16 cellular contexts compared by ENCODE assay signal in genomic region chr4:53479731-53480525, GRCh38.
DNase-seq lines count a peak whose midpoint lies in the region; ATAC-seq, FAIRE-seq and TF ChIP-seq lines count a peak whose summit lies in the region.
"Had no signal": no experiment of that assay in that cellular context is flagged by ENCODE, and none has a peak within 500 bp of the region (broad histone marks: within the 10 kb centered on the region; RNA-seq: fewer than 3 reads in every experiment).

No MANE protein-coding gene starts in this region.

- no peaks in the 10 kb centered on the region for H3K9me3 ChIP-seq in esophagus squamous epithelium
- H3K9me3 ChIP-seq: thoracic aorta had no signal

- H3K9me3 Mint-ChIP-seq in stimulated activated memory B cell treated with anti-CD40 and anti-IgM and Interleukin-4, amounts not matched to agents 10 μg/mL and 1 μg/mL and 100 μg/mL, for 72 hours: no peaks in the 10 kb centered on the region
- H3K9me3 Mint-ChIP-seq: activated CD4-positive, alpha-beta memory T cell treated with anti-CD3 and anti-CD28 coated beads, Interleukin-2, amount 10 ng/mL, durations not matched to agents 7 days and 5 days had no signal

- no peaks in the 10 kb centered on the region for H3K36me3 Mint-ChIP-seq in stimulated activated memory B cell treated with anti-CD40 and anti-IgM and Interleukin-4, amounts not matched to agents 10 μg/mL and 1 μg/mL and 100 μg/mL, for 72 hours

- no peak overlapping the region for H3K4me3 Mint-ChIP-seq in stimulated activated memory B cell treated with anti-CD40 and anti-IgM and Interleukin-4, amounts not matched to agents 10 μg/mL and 1 μg/mL and 100 μg/mL, for 72 hours
- H3K4me3 Mint-ChIP-seq: activated CD4-positive, alpha-beta memory T cell treated with anti-CD3 and anti-CD28 coated beads, Interleukin-2, amount 10 ng/mL, durations not matched to agents 7 days and 5 days had no signal

- FAIRE-seq in bronchial epithelial cell (lab: Jason Lieb, UNC): no peak
- FAIRE-seq: HepG2 had no signal

- intact Hi-C loops in esophagus squamous epithelium (cut with DNase I): no loop called here

- TF ChIP-seq POLR2A in esophagus squamous epithelium (IDR thresholded peaks at IDR 0.05): no peak

- H3K27ac ChIP-seq in esophagus squamous epithelium: no peak overlapping the region

- WGBS in esophagus squamous epithelium, 2 donors: 90 to 93% methylated on average over 5 of the region's 5 CpGs

- H3K27ac Mint-ChIP-seq in stimulated activated memory B cell treated with anti-CD40 and anti-IgM and Interleukin-4, amounts not matched to agents 10 μg/mL and 1 μg/mL and 100 μg/mL, for 72 hours: no peak overlapping the region
- H3K27ac Mint-ChIP-seq: activated CD4-positive, alpha-beta memory T cell treated with anti-CD3 and anti-CD28 coated beads, Interleukin-2, amount 10 ng/mL, durations not matched to agents 7 days and 5 days had no signal

- TF ChIP-seq CTCF in bronchial epithelial cell (IDR thresholded peaks at IDR 0.05; ENCODE audit: insufficient read depth, low read length, severe bottlenecking) (no peak), esophagus squamous epithelium (IDR thresholded peaks at IDR 0.05) (no peak)

- ATAC-seq in GM19452 (IDR thresholded peaks at IDR 0.05; ENCODE audit: unreplicated experiment): no peak
- no peak for ATAC-seq in stimulated activated memory B cell treated with anti-CD40 and anti-IgM and Interleukin-4, amounts not matched to agents 10 μg/mL and 1 μg/mL and 100 μg/mL, for 72 hours
- ATAC-seq in HG03565 (IDR thresholded peaks at IDR 0.05; ENCODE audit: unreplicated experiment): no peak
- ATAC-seq: HepG2 had no signal

- H3K4me3 ChIP-seq in bronchial epithelial cell (ENCODE audit: low read depth, low read length) (no peak overlapping the region), esophagus squamous epithelium (no peak overlapping the region)
- H3K4me3 ChIP-seq: thoracic aorta had no signal

- H3K4me1 ChIP-seq in esophagus squamous epithelium: peaks cover 0 to 38% (median 27%) of the 10 kb centered on the region in 3 donors

- H3K27me3 Mint-ChIP-seq in stimulated activated memory B cell treated with anti-CD40 and anti-IgM and Interleukin-4, amounts not matched to agents 10 μg/mL and 1 μg/mL and 100 μg/mL, for 72 hours: peaks cover 11% of the 10 kb centered on the region

- H3K27me3 ChIP-seq in bronchial epithelial cell (ENCODE audit: control insufficient read depth, insufficient read depth, low read length) (no peaks in the 10 kb centered on the region), esophagus squamous epithelium (no peaks in the 10 kb centered on the region)

- no peaks in the 10 kb centered on the region for H3K4me1 Mint-ChIP-seq in stimulated activated memory B cell treated with anti-CD40 and anti-IgM and Interleukin-4, amounts not matched to agents 10 μg/mL and 1 μg/mL and 100 μg/mL, for 72 hours
- H3K4me1 Mint-ChIP-seq: activated CD4-positive, alpha-beta memory T cell treated with anti-CD3 and anti-CD28 coated beads, Interleukin-2, amount 10 ng/mL, durations not matched to agents 7 days and 5 days had no signal

- no peaks in the 10 kb centered on the region for H3K36me3 ChIP-seq in bronchial epithelial cell (ENCODE audit: control insufficient read depth, insufficient read depth, low read length)
- peaks cover 0 to 32% (median 0%) of the 10 kb centered on the region in 3 donors for H3K36me3 ChIP-seq in esophagus squamous epithelium
- H3K36me3 ChIP-seq: thoracic aorta had no signal

- peak; percentile 62 for DNase-seq in AG20443 (ENCODE audit: low spot score)
- peak; percentile 38 for DNase-seq in OCI-M1 (lab: John Stamatoyannopoulos, UW)
- DNase-seq in bronchial epithelial cell (ENCODE audit: low read depth): peak; percentile 69
- DNase-seq in myocyte (ENCODE audit: low read depth): peak; percentile 32
- DNase-seq in esophagus squamous epithelium (lab: John Stamatoyannopoulos, UW): no peak
- DNase-seq: activated CD4-positive, alpha-beta memory T cell treated with anti-CD3 and anti-CD28 coated beads, Interleukin-2, amount 10 ng/mL, durations not matched to agents 7 days and 5 days; AML-193; anterior cingulate cortex; NCI-H1092; NCI-H2171 treated with DMSO at 0.1 percent for 48 hours; stimulated activated CD8-positive, alpha-beta memory T cell treated with anti-CD3 and anti-CD28 coated beads, Interleukin-4, amount 100 ng/mL, for 48 hours had no signal
